ENCODE assay signal across 15 cellular contexts in genomic region chr4:25797136-25797535, GRCh38.
DNase-seq lines count a peak whose midpoint lies in the region; ATAC-seq and TF ChIP-seq lines count a peak whose summit lies in the region.
"Had no signal": no experiment of that assay in that cellular context is flagged by ENCODE, and none has a peak within 500 bp of the region (broad histone marks: within the 10 kb centered on the region; RNA-seq: fewer than 3 reads in every experiment).

No MANE protein-coding gene starts in this region.

- TF ChIP-seq RAD21 in IMR-90 (IDR thresholded peaks at IDR 0.05; ENCODE audit: low read length): no peak

- in situ Hi-C loops in IMR-90 (cut with MboI; ENCODE audit: low sequenced_read_pairs): no loop called here

- no peak overlapping the region for H3K27ac Mint-ChIP-seq in GM23338
- H3K27ac Mint-ChIP-seq in dendritic cell treated with granulocyte-macrophage colony-stimulating factor and Interleukin-4, amounts not matched to agents 40 ng/mL and 50 ng/mL, for 4 days: peak overlapping the region; percentile 1
- H3K27ac Mint-ChIP-seq: CD8-positive, alpha-beta T cell had no signal

- H3K36me3 ChIP-seq in GM23338 (ENCODE audit: insufficient read depth) (no peaks in the 10 kb centered on the region; the same call in 1 of the 2 replicates), IMR-90 (ENCODE audit: control insufficient read depth, insufficient read depth, low read length) (peaks cover 8% of the 10 kb centered on the region), trophoblast cell (ENCODE audit: control insufficient read depth in 1 of 2, insufficient read depth in 2 of 2, low read length in 2 of 2) (peaks cover 0 to 3% of the 10 kb centered on the region in 2 experiments)

- H4K5ac ChIP-seq in IMR-90 (ENCODE audit: low read depth, low read length): no peak overlapping the region

- no peak overlapping the region for H3K56ac ChIP-seq in IMR-90 (ENCODE audit: extremely low read depth, insufficient read depth, low read length)

- H3K9me3 ChIP-seq in IMR-90 (ENCODE audit: control insufficient read depth, insufficient read depth, low read length): no peaks in the 10 kb centered on the region
- no peaks in the 10 kb centered on the region for H3K9me3 ChIP-seq in trophoblast cell (ENCODE audit: insufficient read depth, low read depth, low read length)

- H3K4me1 ChIP-seq in GM23338 (ENCODE audit: insufficient read depth) (peaks cover 4% of the 10 kb centered on the region), IMR-90 (ENCODE audit: control insufficient read depth, insufficient read depth, low read length) (peaks cover 11% of the 10 kb centered on the region), trophoblast cell (ENCODE audit: control insufficient read depth in 1 of 2, insufficient read depth in 2 of 2, low read length in 2 of 2) (peaks cover 7 to 11% of the 10 kb centered on the region in 2 experiments)

- H4K8ac ChIP-seq in IMR-90 (ENCODE audit: low read depth in 2 of 2, low read length in 2 of 2): no peak overlapping the region; a peak in 1 of 4 replicates
- no peak overlapping the region for H4K8ac ChIP-seq in trophoblast cell (ENCODE audit: low read depth, low read length)

- no peaks in the 10 kb centered on the region for H3F3A ChIP-seq in GM23338 (replicated peaks; ENCODE audit: low read depth)

- H3K18ac ChIP-seq in IMR-90 (ENCODE audit: low read depth, low read length) (no peak overlapping the region), trophoblast cell (ENCODE audit: low read length) (no peak overlapping the region)

- no peaks in the 10 kb centered on the region for H3K9me3 Mint-ChIP-seq in GM23338
- no peaks in the 10 kb centered on the region for H3K9me3 Mint-ChIP-seq in dendritic cell treated with granulocyte-macrophage colony-stimulating factor and Interleukin-4, amounts not matched to agents 40 ng/mL and 50 ng/mL, for 4 days
- H3K9me3 Mint-ChIP-seq: CD8-positive, alpha-beta T cell had no signal

- H2BK120ac ChIP-seq in IMR-90 (ENCODE audit: low read depth, low read length): peak overlapping the region; percentile 96
- H2BK120ac ChIP-seq in trophoblast cell (ENCODE audit: insufficient read depth, low read length, poor library complexity): peak overlapping the region; percentile 23

- DNase-seq in GM23338 (ENCODE audit: low spot score) (no peak), IMR-90 (no peak), trophoblast cell (no peak), left cardiac atrium (no peak), NCI-H2081 treated with DMSO at 0.1 percent for 48 hours (lab: John Stamatoyannopoulos, UW) (no peak), NCI-H510A treated with DMSO at 0.1 percent for 48 hours (lab: John Stamatoyannopoulos, UW) (no peak)
- DNase-seq: CD8-positive, alpha-beta T cell; Kasumi-1; NCI-H1436 treated with DMSO at 0.1 percent for 48 hours; NCI-H2081; NCI-H446; NCI-H774; SIG-M5; SW 1271 had no signal

- H3K4ac ChIP-seq in IMR-90 (ENCODE audit: low read depth, low read length) (peak overlapping the region; percentile 64), trophoblast cell (ENCODE audit: low read depth, low read length) (no peak overlapping the region)

- no peak for TF ChIP-seq CTCF in GM23338 (conservative IDR thresholded peaks at IDR 0.05; ENCODE audit: low read depth in 2 of 2)
- no peak for TF ChIP-seq CTCF in IMR-90 (conservative IDR thresholded peaks at IDR 0.05; ENCODE audit: low read depth, low read length)

- peak overlapping the region; percentile 15 for H2BK12ac ChIP-seq in trophoblast cell (ENCODE audit: low read length)

- H3K9ac ChIP-seq in IMR-90 (ENCODE audit: low read depth, low read length) (no peak overlapping the region), trophoblast cell (ENCODE audit: low read length) (no peak overlapping the region)

- H3K9me1 ChIP-seq in IMR-90 (ENCODE audit: insufficient read depth, low read length): peaks cover 9% of the 10 kb centered on the region

- no peaks in the 10 kb centered on the region for H3K9me2 ChIP-seq in GM23338 (ENCODE audit: insufficient read depth)

- ATAC-seq in GM23338: peak; percentile 42
- ATAC-seq in IMR-90 (ENCODE audit: low read depth): no peak
- no peak for ATAC-seq in left cardiac atrium
- ATAC-seq: CD8-positive, alpha-beta T cell had no signal

- BruUV-seq in IMR-90 (replicated peaks; lab: Mats Ljungman, UMichigan): no TSS peak

- peak overlapping the region; percentile 41; the same call in 1 of the 2 replicates for H4K91ac ChIP-seq in IMR-90 (ENCODE audit: insufficient read depth, low read depth, low read length)
- no peak overlapping the region for H4K91ac ChIP-seq in trophoblast cell (ENCODE audit: low read depth, low read length)

- peaks cover 20% of the 10 kb centered on the region for H3K4me1 Mint-ChIP-seq in GM23338
- H3K4me1 Mint-ChIP-seq in dendritic cell treated with granulocyte-macrophage colony-stimulating factor and Interleukin-4, amounts not matched to agents 40 ng/mL and 50 ng/mL, for 4 days (ENCODE audit: low read depth): peaks cover 6% of the 10 kb centered on the region

- H2AFZ ChIP-seq in GM23338 (no peak overlapping the region), IMR-90 (replicated peaks; ENCODE audit: low read length, poor library complexity) (peak overlapping the region; percentile 41), trophoblast cell (ENCODE audit: insufficient read depth, low read length, poor library complexity) (no peak overlapping the region)

- CTCF ChIA-PET in IMR-90 (lab: Yijun Ruan, JAX): no interaction called here

- intact Hi-C loops in IMR-90 (cut with micrococcal nuclease) (no loop called here), left cardiac atrium (cut with DNase I) (no loop called here)
- intact Hi-C loops in dendritic cell treated with granulocyte-macrophage colony-stimulating factor and Interleukin-4, amounts not matched to agents 40 ng/mL and 50 ng/mL, for 4 days (cut with micrococcal nuclease): no loop called here

- H2AK9ac ChIP-seq in IMR-90 (replicated peaks; ENCODE audit: low read depth, low read length, poor library complexity): peak overlapping the region; percentile 18

- no peak overlapping the region for H3K4me3 Mint-ChIP-seq in GM23338
- no peak overlapping the region for H3K4me3 Mint-ChIP-seq in dendritic cell treated with granulocyte-macrophage colony-stimulating factor and Interleukin-4, amounts not matched to agents 40 ng/mL and 50 ng/mL, for 4 days
- H3K4me3 Mint-ChIP-seq: CD8-positive, alpha-beta T cell had no signal

- no peaks in the 10 kb centered on the region for H3K79me2 ChIP-seq in GM23338 (replicated peaks; ENCODE audit: insufficient read depth)
- H3K79me2 ChIP-seq in trophoblast cell (ENCODE audit: control insufficient read depth, insufficient read depth, low read length, poor library complexity): no peaks in the 10 kb centered on the region

- dilution Hi-C loops in IMR-90 (cut with HindIII; ENCODE audit: low sequenced_read_pairs, unreplicated experiment): no loop called here

- H3K4me2 ChIP-seq in GM23338 (no peak overlapping the region), IMR-90 (ENCODE audit: low read depth, low read length) (no peak overlapping the region), trophoblast cell (ENCODE audit: low read length) (no peak overlapping the region)

- H3K79me1 ChIP-seq in IMR-90 (ENCODE audit: low read depth in 1 of 2, low read length in 2 of 2) (peaks cover 0 to 5% of the 10 kb centered on the region in 2 experiments; a peak in 1 of 4 replicates), trophoblast cell (ENCODE audit: low read length) (peaks cover 8% of the 10 kb centered on the region)

- H4K12ac ChIP-seq in trophoblast cell (ENCODE audit: low read depth, low read length): no peak overlapping the region

- H2BK5ac ChIP-seq in IMR-90 (ENCODE audit: low read depth, low read length, poor library complexity, severe bottlenecking) (no peak overlapping the region), trophoblast cell (ENCODE audit: low read depth, low read length, poor library complexity) (no peak overlapping the region)

- WGBS in IMR-90 (ENCODE audit: extremely low coverage in 2 of 2, insufficient read length in 1 of 2), 2 experiments: 89% methylated on average over 3 of the region's 8 CpGs; no CpG with 5 or more reads in 1 of the 2 experiments
- WGBS in trophoblast cell (ENCODE audit: extremely low coverage, insufficient coverage, insufficient read length): no CpG with 5 or more reads among the region's 8 CpGs

- peaks cover 5% of the 10 kb centered on the region for H3K27me3 Mint-ChIP-seq in GM23338 (ENCODE audit: insufficient read depth, low read depth, poor library complexity)
- H3K27me3 Mint-ChIP-seq in dendritic cell treated with granulocyte-macrophage colony-stimulating factor and Interleukin-4, amounts not matched to agents 40 ng/mL and 50 ng/mL, for 4 days: no peaks in the 10 kb centered on the region

- POLR2A ChIA-PET in IMR-90 (lab: Charles Lee; ENCODE audit: unreplicated experiment): no interaction called here

- peak overlapping the region; percentile 61 for H2AK5ac ChIP-seq in IMR-90 (ENCODE audit: low read depth, low read length)
- no peak overlapping the region for H2AK5ac ChIP-seq in trophoblast cell (ENCODE audit: low read length)

- H2BK15ac ChIP-seq in IMR-90 (ENCODE audit: low read depth, low read length): peak overlapping the region; percentile 72; the same call in 1 of the 3 replicates

- H4K20me1 ChIP-seq in GM23338 (replicated peaks; ENCODE audit: insufficient read depth) (no peaks in the 10 kb centered on the region), IMR-90 (ENCODE audit: insufficient read depth, low read length) (no peaks in the 10 kb centered on the region)

- peak overlapping the region; percentile 69 for H2BK20ac ChIP-seq in IMR-90 (ENCODE audit: low read depth, low read length)

- peaks cover 56% of the 10 kb centered on the region for H3K36me3 Mint-ChIP-seq in GM23338 (ENCODE audit: low read depth)
- no peaks in the 10 kb centered on the region for H3K36me3 Mint-ChIP-seq in dendritic cell treated with granulocyte-macrophage colony-stimulating factor and Interleukin-4, amounts not matched to agents 40 ng/mL and 50 ng/mL, for 4 days (ENCODE audit: low read depth)

- H3K14ac ChIP-seq in IMR-90 (replicated peaks; ENCODE audit: low read depth, low read length): no peak overlapping the region
- H3K14ac ChIP-seq in trophoblast cell (ENCODE audit: low read length): no peak overlapping the region

- H3K4me3 ChIP-seq in GM23338: no peak overlapping the region
- H3K4me3 ChIP-seq in IMR-90 (ENCODE audit: insufficient read depth, low read depth, low read length): no peak overlapping the region
- no peak overlapping the region for H3K4me3 ChIP-seq in trophoblast cell (ENCODE audit: low read depth, low read length)

- H3K23ac ChIP-seq in IMR-90 (ENCODE audit: low read depth, low read length) (no peak overlapping the region), trophoblast cell (ENCODE audit: low read length) (no peak overlapping the region)

- no peak for TF ChIP-seq POLR2A in IMR-90 (IDR thresholded peaks at IDR 0.05; ENCODE audit: low read depth, low read length)

- H3K27ac ChIP-seq in GM23338 (ENCODE audit: low read depth) (peak overlapping the region; percentile 24; the same call in 1 of the 2 replicates), IMR-90 (ENCODE audit: insufficient read depth, low read length) (no peak overlapping the region), trophoblast cell (ENCODE audit: low read depth, low read length) (no peak overlapping the region)

- H3K27me3 ChIP-seq in GM23338 (ENCODE audit: insufficient read depth) (no peaks in the 10 kb centered on the region), IMR-90 (ENCODE audit: control insufficient read depth, insufficient read depth, low read length) (no peaks in the 10 kb centered on the region), trophoblast cell (ENCODE audit: insufficient read depth, low read length) (no peaks in the 10 kb centered on the region)
